ENCODE assay signal across 23 cellular contexts in the genomic region with DNA sequence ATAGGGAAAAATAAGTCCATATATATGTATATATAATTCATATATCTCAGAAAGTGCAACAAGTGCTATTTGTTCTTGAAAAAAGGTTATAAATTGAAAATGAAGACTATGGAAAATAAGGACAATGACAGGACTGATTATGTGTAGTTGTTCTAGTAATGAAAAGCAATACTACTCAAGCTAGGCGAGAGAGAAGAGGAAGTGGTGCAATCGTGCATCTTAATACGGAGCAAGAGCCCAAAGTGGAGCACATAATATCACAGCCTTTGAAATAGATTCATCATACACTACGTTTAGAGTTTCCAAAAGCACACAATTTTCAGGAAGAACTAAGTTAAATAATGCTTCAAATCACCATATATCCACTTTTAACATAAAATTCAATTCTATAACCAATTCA.
"Had no signal": no experiment of that assay in that cellular context is flagged by ENCODE, and none has a peak within 500 bp of the region (broad histone marks: within the 10 kb centered on the region; RNA-seq: fewer than 3 reads in every experiment).

No MANE protein-coding gene starts in this region.

- H3K4me1 ChIP-seq: esophagus muscularis mucosa, foreskin keratinocyte, gastroesophageal sphincter, heart left ventricle, parathyroid adenoma, stomach, vagina had no signal

- H3K4me2 ChIP-seq: hepatocyte had no signal

- DNase-seq: dermis blood vessel endothelial cell; effector memory CD4-positive, alpha-beta T cell; foreskin keratinocyte; heart left ventricle; kidney; mesenchymal stem cell; mucosa of descending colon; naive B cell; right cardiac atrium; sigmoid colon; stimulated activated CD4-positive, alpha-beta T cell treated with anti-CD3 and anti-CD28 coated beads, Interleukin-2, amount 100 ng/mL, for 24 hours; stimulated activated CD4-positive, alpha-beta T cell treated with anti-CD3 and anti-CD28 coated beads, Interleukin-4, amount 100 ng/mL, for 24 hours; stimulated activated naive CD4-positive, alpha-beta T cell treated with Interleukin-2 at 50 U/mL for 16 hours; stomach; thyroid gland; trophoblast cell had no signal

- H3K27ac ChIP-seq: esophagus muscularis mucosa, foreskin keratinocyte, gastroesophageal sphincter, heart left ventricle, hepatocyte, neutrophil, parathyroid adenoma, sigmoid colon, stomach, thyroid gland, vagina had no signal

- H3K4me3 ChIP-seq: esophagus muscularis mucosa, gastroesophageal sphincter, heart left ventricle, hepatocyte, mucosa of descending colon, sigmoid colon, stomach, thyroid gland, vagina had no signal

- H3K9ac ChIP-seq: parathyroid adenoma had no signal

- H3K79me2 ChIP-seq: hepatocyte, parathyroid adenoma had no signal

- H3K27me3 ChIP-seq: esophagus muscularis mucosa, foreskin keratinocyte, gastroesophageal sphincter, heart left ventricle, hepatocyte, neutrophil, sigmoid colon, stomach, thyroid gland, vagina had no signal

- FAIRE-seq: endothelial cell of umbilical vein, kidney had no signal

- H3K9me3 ChIP-seq: esophagus muscularis mucosa, gastroesophageal sphincter, heart left ventricle, mucosa of descending colon, neutrophil, sigmoid colon, stomach, thyroid gland, vagina had no signal

- H2AFZ ChIP-seq: hepatocyte, parathyroid adenoma had no signal

- H3K36me3 ChIP-seq: esophagus muscularis mucosa, gastroesophageal sphincter, heart left ventricle, neutrophil, sigmoid colon, stomach, thyroid gland, vagina had no signal
